In the genomic region with DNA sequence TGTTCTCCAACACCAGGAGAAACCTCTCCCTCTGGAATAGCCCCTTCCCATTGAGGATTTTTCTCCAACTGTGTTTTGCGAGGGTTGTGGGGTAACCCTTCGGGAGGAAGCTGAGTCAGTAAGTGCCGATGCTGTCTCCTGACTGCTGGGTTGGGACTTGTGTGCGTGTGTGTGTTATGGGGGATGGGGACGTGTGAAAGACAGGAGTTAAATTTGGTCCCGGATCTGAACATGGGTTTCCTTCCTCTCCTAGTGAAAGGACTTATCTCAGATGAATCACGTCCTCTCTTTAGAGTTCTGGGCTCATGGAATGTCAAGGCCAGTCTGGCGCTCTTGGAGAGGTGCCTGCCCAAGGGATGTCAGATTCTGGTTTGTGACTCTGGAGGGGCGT, we compare ENCODE assay signal across 9 cellular contexts. TPM values are rescaled to one million over a fixed set of nuclear protein-coding genes. Genes with fewer than 3 reads are reported as not detected.
DNase-seq lines count a peak whose midpoint lies in the region; ATAC-seq, FAIRE-seq and TF ChIP-seq lines count a peak whose summit lies in the region.
"Had no signal": no experiment of that assay in that cellular context is flagged by ENCODE, and none has a peak within 500 bp of the region (broad histone marks: within the 10 kb centered on the region; RNA-seq: fewer than 3 reads in every experiment).

No MANE protein-coding gene starts in this region.

- H3K27ac ChIP-seq in kidney (ENCODE audit: low read depth in 2 of 2, low read length in 2 of 2) (peak overlapping the region; percentile 12 to 20), thoracic aorta (peak overlapping the region; percentile 53 to 58)

- H3K36me3 Mint-ChIP-seq in chondrocyte (ENCODE audit: low read depth): peaks cover 1% of the 10 kb centered on the region

- H3K4me1 ChIP-seq in kidney (ENCODE audit: control insufficient read depth in 1 of 2, insufficient read depth in 1 of 2, low read depth in 1 of 2, low read length in 2 of 2) (peaks cover 0 to 5% of the 10 kb centered on the region in 2 donors), thoracic aorta (ENCODE audit: control insufficient read depth in 1 of 2, low read depth in 2 of 2) (peaks cover 0 to 14% of the 10 kb centered on the region in 2 donors)

- FAIRE-seq in kidney (lab: Jason Lieb, UNC): no peak
- FAIRE-seq in GM12892 (lab: Jason Lieb, UNC): no peak
- FAIRE-seq: A204.1 had no signal

- no peaks in the 10 kb centered on the region for H3K36me3 ChIP-seq in kidney (ENCODE audit: control insufficient read depth in 1 of 2, insufficient read depth in 2 of 2, low read length in 2 of 2)
- no peaks in the 10 kb centered on the region for H3K36me3 ChIP-seq in thoracic aorta

- peak overlapping the region; percentile 62 for H3K4me3 Mint-ChIP-seq in chondrocyte (ENCODE audit: unreplicated experiment)

- H3K9me3 Mint-ChIP-seq in chondrocyte (ENCODE audit: low read depth): no peaks in the 10 kb centered on the region

- DNase-seq in SIG-M5 treated with dmso at 0.1 percent for 504 hours (lab: John Stamatoyannopoulos, UW; ENCODE audit: unreplicated experiment) (peak; percentile 23), SIG-M5 (lab: John Stamatoyannopoulos, UW) (no peak), chondrocyte (ENCODE audit: low spot score) (no peak), kidney (no peak), thoracic aorta (ENCODE audit: low spot score) (no peak), GM12892 (ENCODE audit: insufficient read length) (no peak)

- peak overlapping the region; percentile 99 for H3K27ac Mint-ChIP-seq in chondrocyte (ENCODE audit: unreplicated experiment)

- no peak overlapping the region for H3K9ac ChIP-seq in kidney (ENCODE audit: low read length in 2 of 2)

- H3K27me3 ChIP-seq in thoracic aorta (replicated peaks; ENCODE audit: insufficient read depth): no peaks in the 10 kb centered on the region

- intact Hi-C loops in kidney (cut with DNase I): no loop called here

- no peak overlapping the region for H3K4me3 ChIP-seq in kidney (ENCODE audit: low read length in 2 of 2)
- H3K4me3 ChIP-seq in thoracic aorta: peak overlapping the region; percentile 39

- H3K9me3 ChIP-seq in kidney (ENCODE audit: control insufficient read depth in 1 of 2, low read length in 2 of 2): no peaks in the 10 kb centered on the region
- H3K9me3 ChIP-seq in thoracic aorta: no peaks in the 10 kb centered on the region

- TF ChIP-seq POLR2A in GM12892 (IDR thresholded peaks at IDR 0.05; ENCODE audit: low read depth, low read length): no peak

- peak; percentile 54 for ATAC-seq in thoracic aorta (ENCODE audit: insufficient number of reproducible peaks, low FRiP score, low read depth)
- no peak for ATAC-seq in GM21515 (IDR thresholded peaks at IDR 0.05; ENCODE audit: unreplicated experiment)
- no peak for ATAC-seq in GM18520 (IDR thresholded peaks at IDR 0.05; ENCODE audit: unreplicated experiment)

- peaks cover 55% of the 10 kb centered on the region for H3K4me1 Mint-ChIP-seq in chondrocyte (ENCODE audit: low read depth)

- H3K27me3 Mint-ChIP-seq in chondrocyte (ENCODE audit: low read depth): no peaks in the 10 kb centered on the region

- TF ChIP-seq CTCF in chondrocyte (IDR thresholded peaks at IDR 0.05): no peak
- no peak for TF ChIP-seq CTCF in kidney (IDR thresholded peaks at IDR 0.05; ENCODE audit: borderline replicate concordance, extremely low read depth, insufficient read depth)
- no peak for TF ChIP-seq CTCF in thoracic aorta (IDR thresholded peaks at IDR 0.05)

RNA-seq across cellular contexts. Expression of a gene that starts 33.3 kb away (rescaled TPM):
- total RNA-seq in chondrocyte (27.5 to 36.6 TPM (median 28.5 TPM) in 3 replicates), kidney (65.2 TPM), thoracic aorta (10 to 100 TPM; 57.8 to 86.8 TPM)
- polyA plus RNA-seq in kidney (ENCODE audit: insufficient read depth, low read depth, low replicate concordance): 7.3 TPM
- 0.23 TPM for polyA plus RNA-seq in GM12892 (2012; ENCODE audit: missing spikeins)

RNA-seq across cellular contexts. Expression of a gene that starts 39.3 kb away (rescaled TPM):
- total RNA-seq in chondrocyte (not detected in 3 replicates), kidney (not detected), thoracic aorta (not detected)
- polyA plus RNA-seq in kidney (ENCODE audit: insufficient read depth, low read depth, low replicate concordance): not detected
- not detected for polyA plus RNA-seq in GM12892 (2012; ENCODE audit: missing spikeins)
